Comparison of ENCODE assay signal across 9 cellular contexts in the genomic region with DNA sequence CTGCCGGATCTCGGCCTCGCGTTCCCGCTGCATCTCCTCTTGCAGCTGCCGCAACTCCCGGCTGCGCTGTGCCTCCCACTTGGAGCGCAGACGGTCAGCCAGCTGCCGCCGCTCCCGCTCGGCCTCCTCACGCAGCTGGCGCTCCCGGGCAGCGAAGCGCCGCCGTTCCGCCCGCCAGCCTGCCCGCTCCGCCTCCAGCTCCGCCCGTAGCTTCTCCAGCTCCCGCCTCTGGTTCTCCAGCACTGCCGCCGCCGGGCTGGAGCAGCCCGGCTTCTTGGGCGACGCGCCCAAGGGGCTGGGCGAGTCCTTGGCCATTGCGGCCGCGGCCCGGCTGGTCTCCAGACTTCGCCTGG. TPM values are rescaled to one million over a fixed set of nuclear protein-coding genes. Genes with fewer than 3 reads are reported as not detected.
DNase-seq lines count a peak whose midpoint lies in the region; ATAC-seq and TF ChIP-seq lines count a peak whose summit lies in the region.
"Not testable (repeated sequence)": the region's sequence is repeated elsewhere in the genome, so short reads cannot be mapped to it uniquely, and the experiment has no call there.
"Had no signal": no experiment of that assay in that cellular context is flagged by ENCODE, and none has a peak within 500 bp of the region (broad histone marks: within the 10 kb centered on the region; RNA-seq: fewer than 3 reads in every experiment).

No MANE protein-coding gene starts in this region.

- CTCF ChIA-PET in activated CD8-positive, alpha-beta T cell treated with anti-CD3 and anti-CD28 coated beads, Interleukin-2, amount 10 ng/mL, durations not matched to agents 7 days and 5 days (lab: Charles Lee), result not testable (repeated sequence)

- not testable (repeated sequence) for H3K27ac ChIP-seq in gastroesophageal sphincter; lung (ENCODE audit: low read depth in 1 of 2, low read length in 1 of 2); upper lobe of left lung

- H3K9me3 ChIP-seq in gastroesophageal sphincter; lung (ENCODE audit: control insufficient read depth in 2 of 2, insufficient read depth in 1 of 2, low read length in 1 of 2); upper lobe of left lung: not testable (repeated sequence)

- H3K27me3 ChIP-seq in gastroesophageal sphincter; lung (ENCODE audit: control insufficient read depth, insufficient read depth); upper lobe of left lung: not testable (repeated sequence)

- WGBS in gastroesophageal sphincter (ENCODE audit: low coverage in 1 of 2), 2 donors, result no CpG with 5 or more reads among the region's 41 CpGs
- no CpG with 5 or more reads among the region's 41 CpGs for WGBS in lung, 2 donors
- WGBS in upper lobe of left lung, 2 donors, result no CpG with 5 or more reads among the region's 41 CpGs

- H3K9me3 Mint-ChIP-seq in activated CD8-positive, alpha-beta T cell treated with anti-CD3 and anti-CD28 coated beads, Interleukin-2, amount 10 ng/mL, durations not matched to agents 7 days and 5 days (ENCODE audit: insufficient read depth), result not testable (repeated sequence)

- not testable (repeated sequence) for H3K27ac Mint-ChIP-seq in activated CD8-positive, alpha-beta T cell treated with anti-CD3 and anti-CD28 coated beads, Interleukin-2, amount 10 ng/mL, durations not matched to agents 7 days and 5 days

- not testable (repeated sequence) for H3K4me1 ChIP-seq in gastroesophageal sphincter; lung (ENCODE audit: control insufficient read depth in 2 of 2, insufficient read depth in 2 of 2, low read length in 2 of 2); upper lobe of left lung

- H3K36me3 ChIP-seq in gastroesophageal sphincter; lung (ENCODE audit: control insufficient read depth in 2 of 2, insufficient read depth in 2 of 2, low read length in 2 of 2); upper lobe of left lung: not testable (repeated sequence)

- H3K27me3 Mint-ChIP-seq in activated CD8-positive, alpha-beta T cell treated with anti-CD3 and anti-CD28 coated beads, Interleukin-2, amount 10 ng/mL, durations not matched to agents 7 days and 5 days (ENCODE audit: low read depth), result not testable (repeated sequence)

- not testable (repeated sequence) for H3K36me3 Mint-ChIP-seq in activated CD8-positive, alpha-beta T cell treated with anti-CD3 and anti-CD28 coated beads, Interleukin-2, amount 10 ng/mL, durations not matched to agents 7 days and 5 days (ENCODE audit: low read depth)

- not testable (repeated sequence) for DNase-seq in activated CD8-positive, alpha-beta T cell treated with anti-CD3 and anti-CD28 coated beads, Interleukin-2, amount 10 ng/mL, durations not matched to agents 7 days and 5 days; lung (ENCODE audit: low spot score); upper lobe of left lung

- TF ChIP-seq CTCF in gastroesophageal sphincter (IDR thresholded peaks at IDR 0.05); lung (IDR thresholded peaks at IDR 0.05; ENCODE audit: control extremely low read depth, extremely low read depth); upper lobe of left lung (IDR thresholded peaks at IDR 0.05): not testable (repeated sequence)

- POLR2A ChIA-PET in activated CD8-positive, alpha-beta T cell treated with anti-CD3 and anti-CD28 coated beads, Interleukin-2, amount 10 ng/mL, durations not matched to agents 7 days and 5 days (lab: Charles Lee), result not testable (repeated sequence)

- H3K4me3 ChIP-seq in gastroesophageal sphincter, lung, upper lobe of left lung: not testable (repeated sequence)

- not testable (repeated sequence) for H3K4me1 Mint-ChIP-seq in activated CD8-positive, alpha-beta T cell treated with anti-CD3 and anti-CD28 coated beads, Interleukin-2, amount 10 ng/mL, durations not matched to agents 7 days and 5 days (ENCODE audit: low read depth)

- not testable (repeated sequence) for H3K4me3 Mint-ChIP-seq in activated CD8-positive, alpha-beta T cell treated with anti-CD3 and anti-CD28 coated beads, Interleukin-2, amount 10 ng/mL, durations not matched to agents 7 days and 5 days

- ATAC-seq in GM18868 (IDR thresholded peaks at IDR 0.05; ENCODE audit: unreplicated experiment), result peak; percentile 31
- peak; percentile 21 for ATAC-seq in GM21423 (IDR thresholded peaks at IDR 0.05; ENCODE audit: unreplicated experiment)
- ATAC-seq in HG02759 (IDR thresholded peaks at IDR 0.05; ENCODE audit: unreplicated experiment), result peak; percentile 32
- peak; percentile 37 for ATAC-seq in HG03571 (IDR thresholded peaks at IDR 0.05; ENCODE audit: unreplicated experiment)
- ATAC-seq in activated CD8-positive, alpha-beta T cell treated with anti-CD3 and anti-CD28 coated beads, Interleukin-2, amount 10 ng/mL, durations not matched to agents 7 days and 5 days, result peak; percentile 31
- ATAC-seq in gastroesophageal sphincter, result peak; percentile 83
- ATAC-seq in lung (ENCODE audit: insufficient read depth, low FRiP score), result peak; percentile 74
- ATAC-seq in upper lobe of left lung (ENCODE audit: low FRiP score in 2 of 2), result peak; percentile 46 to 88

- not testable (repeated sequence) for TF ChIP-seq POLR2A in gastroesophageal sphincter (IDR thresholded peaks at IDR 0.05); upper lobe of left lung (IDR thresholded peaks at IDR 0.05)

- TF ChIP-seq EP300 in gastroesophageal sphincter (IDR thresholded peaks at IDR 0.05); upper lobe of left lung (IDR thresholded peaks at IDR 0.05): not testable (repeated sequence)

RNA-seq across cellular contexts. Expression of gene RIMBP3C, which starts 0.6 kb away (rescaled TPM):
- total RNA-seq in activated CD8-positive, alpha-beta T cell treated with anti-CD3 and anti-CD28 coated beads, Interleukin-2, amount 10 ng/mL, durations not matched to agents 7 days and 5 days, result under 1 TPM; 0.08 to 0.34 TPM
- total RNA-seq in gastroesophageal sphincter, result under 1 TPM; 0.15 to 0.40 (median 0.25) TPM
- under 1 TPM in 1 of 2 donors, not detected in 1; 0.40 TPM for total RNA-seq in lung
- polyA plus RNA-seq in lung, result under 1 TPM; 0.05 to 0.10 TPM
- total RNA-seq in upper lobe of left lung, result 1 to 10 TPM in 1 of 6 donors, under 1 TPM in 4, not detected in 1; 0.10 to 1.0 (median 0.57) TPM
- total RNA-seq: HT-29 had no signal

RNA-seq across cellular contexts. Expression of gene UBE2L3, which starts 16.9 kb away (rescaled TPM):
- 10 to 100 TPM; 65.3 to 69.6 TPM for total RNA-seq in activated CD8-positive, alpha-beta T cell treated with anti-CD3 and anti-CD28 coated beads, Interleukin-2, amount 10 ng/mL, durations not matched to agents 7 days and 5 days
- total RNA-seq in gastroesophageal sphincter (10 to 100 TPM; 40.5 to 94.4 (median 60.0) TPM), lung (10 to 100 TPM; 37.2 to 41.6 TPM), upper lobe of left lung (10 to 100 TPM; 24.1 to 45.8 (median 39.2) TPM)
- polyA plus RNA-seq in lung, result 10 to 100 TPM; 46.3 to 63.0 TPM

Comparison
In these comparisons a context has a peak if more than half of its experiments do, and no peak if none do; other contexts are left out.
1. ATAC-seq: peak in every context shown above with its lines; median percentile 83 in gastroesophageal sphincter; 74 in lung; 67 in upper lobe of left lung; 37 in HG03571; 32 in HG02759; 31 in GM18868; 31 in activated CD8-positive, alpha-beta T cell treated with anti-CD3 and anti-CD28 coated beads, Interleukin-2, amount 10 ng/mL, durations not matched to agents 7 days and 5 days; 21 in GM21423.